ENCODE assay signal across 12 cellular contexts in genomic region chr1:158931055-158931737, GRCh38. TPM values are rescaled to one million over a fixed set of nuclear protein-coding genes. Genes with fewer than 3 reads are reported as not detected.
DNase-seq lines count a peak whose midpoint lies in the region; ATAC-seq and TF ChIP-seq lines count a peak whose summit lies in the region.
"Had no signal": no experiment of that assay in that cellular context is flagged by ENCODE, and none has a peak within 500 bp of the region (broad histone marks: within the 10 kb centered on the region; RNA-seq: fewer than 3 reads in every experiment).

Gene PYHIN1, plus strand, starts transcription at chr1:158931552. Its CDS starts 5,359 bp downstream, at chr1:158936911.

- no peaks in the 10 kb centered on the region for H3K27me3 Mint-ChIP-seq in activated naive CD8-positive, alpha-beta T cell

- no peak within 1 kb of the TSS for H3K9ac ChIP-seq in smooth muscle cell (ENCODE audit: low read depth)
- H3K9ac ChIP-seq: parathyroid adenoma had no signal

- peak within 1 kb of the TSS; percentile 24 for H2AFZ ChIP-seq in smooth muscle cell (ENCODE audit: low read depth)
- H2AFZ ChIP-seq: parathyroid adenoma had no signal

- no peaks in the 10 kb centered on the region for H3K4me1 ChIP-seq in smooth muscle cell (ENCODE audit: low read depth)
- H3K4me1 ChIP-seq: parathyroid adenoma had no signal

- 82% methylated on average over 3 of the region's 3 CpGs for WGBS in smooth muscle cell (ENCODE audit: low lambda C conversion rate)

- no peak within 1 kb of the TSS for H3K4me2 ChIP-seq in smooth muscle cell

- peaks cover 4% of the 10 kb centered on the region for H3K36me3 Mint-ChIP-seq in activated naive CD8-positive, alpha-beta T cell

- H3K36me3 ChIP-seq in smooth muscle cell (ENCODE audit: low read depth), result no peaks in the 10 kb centered on the region

- DNase-seq in SIG-M5 treated with dmso at 0.1 percent for 504 hours (lab: John Stamatoyannopoulos, UW; ENCODE audit: unreplicated experiment) (peak; percentile 42), SIG-M5 (lab: John Stamatoyannopoulos, UW) (no peak), NOMO-1 treated with DMSO at 0.1 percent for 48 hours (lab: John Stamatoyannopoulos, UW; ENCODE audit: unreplicated experiment) (peak; percentile 64), smooth muscle cell (lab: John Stamatoyannopoulos, UW; ENCODE audit: unreplicated experiment) (no peak), DMS153 (lab: John Stamatoyannopoulos, UW) (no peak)
- DNase-seq: GF-D8 had no signal

- H3K9me3 Mint-ChIP-seq in activated naive CD8-positive, alpha-beta T cell (ENCODE audit: low read depth), result peaks cover 9% of the 10 kb centered on the region

- H3K4me1 Mint-ChIP-seq in activated naive CD8-positive, alpha-beta T cell (ENCODE audit: low read depth), result peaks cover 22% of the 10 kb centered on the region

- no peaks in the 10 kb centered on the region for H3K79me2 ChIP-seq in smooth muscle cell (ENCODE audit: low read depth)
- H3K79me2 ChIP-seq: parathyroid adenoma had no signal

- H3F3A ChIP-seq in smooth muscle cell (ENCODE audit: low read depth), result no peaks in the 10 kb centered on the region

- H3K27ac Mint-ChIP-seq in activated naive CD8-positive, alpha-beta T cell, result peak within 1 kb of the TSS; percentile 86

- H3K4me3 ChIP-seq in smooth muscle cell, result no peak within 1 kb of the TSS

- no peaks in the 10 kb centered on the region for H3K9me3 ChIP-seq in smooth muscle cell (replicated peaks; ENCODE audit: low read depth)

- H4K20me1 ChIP-seq in smooth muscle cell (ENCODE audit: low read depth), result no peaks in the 10 kb centered on the region

- no peaks in the 10 kb centered on the region for H3K27me3 ChIP-seq in smooth muscle cell (ENCODE audit: low read depth)

- H3K4me3 Mint-ChIP-seq in activated naive CD8-positive, alpha-beta T cell, result peak within 1 kb of the TSS; percentile 82

- TF ChIP-seq CTCF in smooth muscle cell (IDR thresholded peaks at IDR 0.05; ENCODE audit: borderline replicate concordance, insufficient read depth, poor library complexity, severe bottlenecking), result no peak

- no peak within 1 kb of the TSS for H3K27ac ChIP-seq in smooth muscle cell (ENCODE audit: low read depth)
- H3K27ac ChIP-seq: parathyroid adenoma had no signal

- ATAC-seq in GM18873 (IDR thresholded peaks at IDR 0.05; ENCODE audit: low FRiP score, unreplicated experiment), result no peak
- ATAC-seq in GM18517 (IDR thresholded peaks at IDR 0.05; ENCODE audit: unreplicated experiment), result no peak
- ATAC-seq: Panc1 had no signal

RNA-seq across cellular contexts. Expression of gene PYHIN1, which starts in this region (rescaled TPM):
- total RNA-seq in smooth muscle cell, result 0.22 TPM in 1 of 2 replicates, not detected in the other
- not detected in 2 replicates for polyA plus RNA-seq in smooth muscle cell
- total RNA-seq: M059J had no signal

Comparison
In these comparisons a context has a peak if more than half of its experiments do, and no peak if none do; other contexts are left out.
1. DNase-seq: peak in SIG-M5 treated with dmso at 0.1 percent for 504 hours (single experiment) and NOMO-1 treated with DMSO at 0.1 percent for 48 hours (single experiment); none in SIG-M5 (single experiment), smooth muscle cell (single experiment) and DMS153 (single experiment).